ENCODE assay signal across 10 cellular contexts in the genomic region with DNA sequence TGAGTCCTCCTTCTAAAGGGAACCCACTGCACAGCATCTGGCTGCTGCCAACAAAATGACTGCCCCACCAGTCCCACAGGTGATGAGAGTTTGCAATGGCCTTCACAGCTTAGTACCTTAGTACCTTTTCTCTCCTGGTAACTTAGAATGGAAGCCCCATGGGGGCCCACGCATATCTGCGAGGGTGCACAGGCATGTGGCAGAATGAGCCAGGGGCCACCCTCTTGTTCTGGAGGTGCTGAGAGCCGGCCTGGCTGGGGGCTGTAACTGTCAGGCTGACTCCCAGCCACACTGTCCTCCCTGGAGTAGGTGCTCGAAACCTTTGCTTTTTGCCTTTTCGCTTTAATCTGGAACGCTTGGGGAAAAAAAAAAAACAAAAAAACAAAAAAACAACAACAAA.
DNase-seq lines count a peak whose midpoint lies in the region; ATAC-seq and TF ChIP-seq lines count a peak whose summit lies in the region.
"Had no signal": no experiment of that assay in that cellular context is flagged by ENCODE, and none has a peak within 500 bp of the region (broad histone marks: within the 10 kb centered on the region; RNA-seq: fewer than 3 reads in every experiment).

No MANE protein-coding gene starts in this region.

- H3K4me3 ChIP-seq in Peyer's patch (no peak overlapping the region), body of pancreas (no peak overlapping the region), muscle layer of colon (ENCODE audit: low read depth in 1 of 2, low read length in 2 of 2) (no peak overlapping the region), thoracic aorta (no peak overlapping the region)

- WGBS in body of pancreas, 2 donors = 94 to 95% methylated on average over 6 of the region's 6 CpGs

- ATAC-seq in body of pancreas = no peak
- no peak for ATAC-seq in thoracic aorta (ENCODE audit: insufficient number of reproducible peaks, low FRiP score, low read depth)
- no peak for ATAC-seq in GM19395 (IDR thresholded peaks at IDR 0.05; ENCODE audit: unreplicated experiment)
- ATAC-seq: stimulated activated effector memory CD8-positive, alpha-beta T cell treated with anti-CD3 and anti-CD28 coated beads, Interleukin-12 subunit alpha, Interleukin-12 subunit beta, amount 100 ng/mL, for 72 hours had no signal

- H3K4me1 ChIP-seq in Peyer's patch (peaks cover 0 to 29% (median 5%) of the 10 kb centered on the region in 4 donors), body of pancreas (peaks cover 30% of the 10 kb centered on the region), muscle layer of colon (ENCODE audit: insufficient read depth, low read length) (peaks cover 26% of the 10 kb centered on the region), thoracic aorta (ENCODE audit: control insufficient read depth in 1 of 2, low read depth in 2 of 2) (peaks cover 39 to 63% of the 10 kb centered on the region in 2 donors)

- peak overlapping the region in 3 of 4 donors; percentile 38 to 66 (median 54) for H3K27ac ChIP-seq in Peyer's patch
- H3K27ac ChIP-seq in body of pancreas = peak overlapping the region in 3 of 4 donors; percentile 36 to 65 (median 45)
- H3K27ac ChIP-seq in muscle layer of colon (ENCODE audit: low read depth, low read length) = peak overlapping the region; percentile 48
- peak overlapping the region; percentile 89 to 90 for H3K27ac ChIP-seq in thoracic aorta
- H3K27ac ChIP-seq: neutrophil had no signal

- TF ChIP-seq CTCF in Peyer's patch (IDR thresholded peaks at IDR 0.05) (no peak), body of pancreas (IDR thresholded peaks at IDR 0.05) (no peak), thoracic aorta (IDR thresholded peaks at IDR 0.05) (no peak)

- no peak overlapping the region for H3K9ac ChIP-seq in muscle layer of colon (ENCODE audit: low read length)

- DNase-seq in Peyer's patch (no peak), body of pancreas (no peak), thoracic aorta (ENCODE audit: low spot score) (no peak), cerebellar nuclear complex (lab: John Stamatoyannopoulos, UW) (no peak), HT-29 (ENCODE audit: low spot score) (no peak)
- DNase-seq: NCI-H1436 had no signal

- H3K9me3 ChIP-seq in Peyer's patch (no peaks in the 10 kb centered on the region), body of pancreas (no peaks in the 10 kb centered on the region), muscle layer of colon (ENCODE audit: low read length) (no peaks in the 10 kb centered on the region), thoracic aorta (no peaks in the 10 kb centered on the region)
- H3K9me3 ChIP-seq: neutrophil had no signal

- peaks cover 0 to 7% (median 0%) of the 10 kb centered on the region in 3 donors for H3K36me3 ChIP-seq in Peyer's patch
- no peaks in the 10 kb centered on the region for H3K36me3 ChIP-seq in body of pancreas (replicated peaks in 1 of 2; ENCODE audit: insufficient read depth in 1 of 2, low read depth in 2 of 2)
- H3K36me3 ChIP-seq in muscle layer of colon (ENCODE audit: insufficient read depth, low read length) = no peaks in the 10 kb centered on the region
- peaks cover 7% of the 10 kb centered on the region for H3K36me3 ChIP-seq in thoracic aorta

- H3K27me3 ChIP-seq in Peyer's patch (no peaks in the 10 kb centered on the region), body of pancreas (no peaks in the 10 kb centered on the region), muscle layer of colon (ENCODE audit: control insufficient read depth in 1 of 2, insufficient read depth in 2 of 2, low read length in 2 of 2) (no peaks in the 10 kb centered on the region), thoracic aorta (replicated peaks; ENCODE audit: insufficient read depth) (no peaks in the 10 kb centered on the region)
- H3K27me3 ChIP-seq: neutrophil had no signal

- intact Hi-C loops in body of pancreas (cut with DNase I) = no loop called here

- TF ChIP-seq POLR2A in Peyer's patch (IDR thresholded peaks at IDR 0.05) (no peak), body of pancreas (IDR thresholded peaks at IDR 0.05) (no peak)
